8 cellular contexts compared by ENCODE assay signal in genomic region chr13:82827704-82828103, GRCh38.
"Had no signal": no experiment of that assay in that cellular context is flagged by ENCODE, and none has a peak within 500 bp of the region (broad histone marks: within the 10 kb centered on the region; RNA-seq: fewer than 3 reads in every experiment).

No MANE protein-coding gene starts in this region.

- ATAC-seq: GM12878 had no signal

- FAIRE-seq: G401.6, GM12878, GM12891, GM12892, GM18507, GM19239 had no signal

- DNase-seq: GDM1, GF-D8 had no signal

- H3K4me3 ChIP-seq: GM12878 had no signal
